In genomic region chr9:125890793-125891192, GRCh38 we compare ENCODE assay signal across 20 cellular contexts.
A peak's percentile ranks its signal among the peaks of the same experiment; 100 is the strongest.
DNase-seq lines count a peak whose midpoint lies in the region; ATAC-seq and TF ChIP-seq lines count a peak whose summit lies in the region.
"Had no signal": no experiment of that assay in that cellular context is flagged by ENCODE, and none has a peak within 500 bp of the region (broad histone marks: within the 10 kb centered on the region; RNA-seq: fewer than 3 reads in every experiment).

No MANE protein-coding gene starts in this region.

- intact Hi-C loops in right cardiac atrium (cut with DNase I) (no loop called here), heart left ventricle (cut with DNase I) (loop anchor here in 2 of 10 donors (5.0 kb wide), 1 partner anchor 143 kb away; the partner anchor contains the start of gene PBX3 (in 2 of the 2)), esophagus squamous epithelium (cut with DNase I) (no loop called here)

- H3K27ac ChIP-seq in right cardiac atrium (ENCODE audit: low read length) (no peak overlapping the region), heart left ventricle (peak overlapping the region in 6 of 12 donors; percentile 39 to 85 (median 75)), muscle layer of colon (ENCODE audit: low read depth, low read length) (peak overlapping the region; percentile 91), esophagus squamous epithelium (peak overlapping the region in 2 of 4 donors; percentile 61 to 70), RWPE1 (no peak overlapping the region)
- H3K27ac ChIP-seq: thyroid gland, WERI-Rb-1 had no signal

- H3K4me1 Mint-ChIP-seq in WTC11 = peaks cover 86% of the 10 kb centered on the region
- H3K4me1 Mint-ChIP-seq in type B pancreatic cell (ENCODE audit: unreplicated experiment) = peaks cover 57% of the 10 kb centered on the region

- H3K4me1 ChIP-seq in right cardiac atrium (ENCODE audit: control insufficient read depth, insufficient read depth, low read length) (no peaks in the 10 kb centered on the region), heart left ventricle (peaks cover 0 to 41% (median 18%) of the 10 kb centered on the region in 12 donors), muscle layer of colon (ENCODE audit: insufficient read depth, low read length) (peaks cover 66% of the 10 kb centered on the region), esophagus squamous epithelium (peaks cover 5 to 24% (median 8%) of the 10 kb centered on the region in 3 donors)

- H3K36me3 Mint-ChIP-seq in WTC11 = no peaks in the 10 kb centered on the region
- no peaks in the 10 kb centered on the region for H3K36me3 Mint-ChIP-seq in type B pancreatic cell
- H3K36me3 Mint-ChIP-seq: CD8-positive, alpha-beta memory T cell; memory B cell; stimulated activated memory B cell treated with anti-CD40 and anti-IgM and Interleukin-4, amounts not matched to agents 10 μg/mL and 1 μg/mL and 100 μg/mL, for 72 hours had no signal

- peak; percentile 30 to 71 for ATAC-seq in right cardiac atrium
- no peak for ATAC-seq in heart left ventricle
- no peak for ATAC-seq in WTC11
- ATAC-seq: stimulated activated memory B cell treated with anti-CD40 and anti-IgM and Interleukin-4, amounts not matched to agents 10 μg/mL and 1 μg/mL and 100 μg/mL, for 72 hours had no signal

- TF ChIP-seq CTCF in heart left ventricle (IDR thresholded peaks at IDR 0.05) (no peak), WTC11 (IDR thresholded peaks at IDR 0.05) (no peak), type B pancreatic cell (conservative IDR thresholded peaks at IDR 0.05) (no peak), esophagus squamous epithelium (IDR thresholded peaks at IDR 0.05) (no peak), RWPE1 (conservative IDR thresholded peaks at IDR 0.05; ENCODE audit: low read depth) (no peak)

- TF ChIP-seq POLR2A in heart left ventricle (IDR thresholded peaks at IDR 0.05) (no peak), esophagus squamous epithelium (IDR thresholded peaks at IDR 0.05) (no peak)

- POLR2A ChIA-PET in WTC11 (lab: Charles Lee) = no interaction called here
- POLR2A ChIA-PET in RWPE1 (lab: Yijun Ruan, JAX; ENCODE audit: low non-redundant PET) = no interaction called here

- H3K4me3 Mint-ChIP-seq in WTC11 (peak overlapping the region; percentile 87; the same call in 1 of the 2 replicates), type B pancreatic cell (peak overlapping the region; percentile 59)

- H3K9me3 Mint-ChIP-seq in WTC11 (no peaks in the 10 kb centered on the region), type B pancreatic cell (no peaks in the 10 kb centered on the region)
- H3K9me3 Mint-ChIP-seq: CD8-positive, alpha-beta memory T cell; memory B cell; stimulated activated memory B cell treated with anti-CD40 and anti-IgM and Interleukin-4, amounts not matched to agents 10 μg/mL and 1 μg/mL and 100 μg/mL, for 72 hours had no signal

- no peaks in the 10 kb centered on the region for H3K9me3 ChIP-seq in right cardiac atrium (ENCODE audit: control insufficient read depth, low read length)
- H3K9me3 ChIP-seq in heart left ventricle = no peaks in the 10 kb centered on the region
- H3K9me3 ChIP-seq in muscle layer of colon (ENCODE audit: low read length) = no peaks in the 10 kb centered on the region
- H3K9me3 ChIP-seq in esophagus squamous epithelium = no peaks in the 10 kb centered on the region
- H3K9me3 ChIP-seq: thyroid gland had no signal

- H3K27me3 ChIP-seq in right cardiac atrium (ENCODE audit: control insufficient read depth, insufficient read depth) (no peaks in the 10 kb centered on the region), heart left ventricle (peaks cover 0 to 6% (median 0%) of the 10 kb centered on the region in 9 donors), muscle layer of colon (ENCODE audit: control insufficient read depth in 1 of 2, insufficient read depth in 2 of 2, low read length in 2 of 2) (no peaks in the 10 kb centered on the region), esophagus squamous epithelium (no peaks in the 10 kb centered on the region)
- H3K27me3 ChIP-seq: thyroid gland had no signal

- WGBS in right cardiac atrium = 48% methylated on average over 1 of the region's 1 CpG
- WGBS in heart left ventricle, 4 donors = 56 to 74% (median 63%) methylated on average over 1 of the region's 1 CpG
- 63 to 65% methylated on average over 1 of the region's 1 CpG for WGBS in esophagus squamous epithelium, 2 donors

- H3K27me3 Mint-ChIP-seq in WTC11 (ENCODE audit: low read depth) = no peaks in the 10 kb centered on the region; the same call in 1 of the 2 replicates
- peaks cover 10% of the 10 kb centered on the region for H3K27me3 Mint-ChIP-seq in type B pancreatic cell
- H3K27me3 Mint-ChIP-seq: stimulated activated memory B cell treated with anti-CD40 and anti-IgM and Interleukin-4, amounts not matched to agents 10 μg/mL and 1 μg/mL and 100 μg/mL, for 72 hours had no signal

- H3K9ac ChIP-seq in muscle layer of colon (ENCODE audit: low read length) = no peak overlapping the region

- H3K27ac Mint-ChIP-seq in WTC11 = no peak overlapping the region
- no peak overlapping the region for H3K27ac Mint-ChIP-seq in type B pancreatic cell
- H3K27ac Mint-ChIP-seq: CD8-positive, alpha-beta memory T cell; memory B cell; stimulated activated memory B cell treated with anti-CD40 and anti-IgM and Interleukin-4, amounts not matched to agents 10 μg/mL and 1 μg/mL and 100 μg/mL, for 72 hours had no signal

- CTCF ChIA-PET in WTC11 (lab: Charles Lee) = no interaction called here
- CTCF ChIA-PET in RWPE1 (lab: Yijun Ruan, JAX) = no interaction called here

- no peak for DNase-seq in right cardiac atrium
- DNase-seq in heart left ventricle = no peak
- no peak for DNase-seq in WTC11 (ENCODE audit: low spot score)
- DNase-seq in type B pancreatic cell (ENCODE audit: extremely low spot score, unreplicated experiment) = no peak
- DNase-seq in esophagus squamous epithelium (lab: John Stamatoyannopoulos, UW) = no peak
- no peak for DNase-seq in RWPE1 (ENCODE audit: low spot score)
- DNase-seq in GM03348 (ENCODE audit: low spot score) = no peak
- DNase-seq: activated CD4-positive, alpha-beta T cell treated with anti-CD3 and anti-CD28 coated beads, Interleukin-2, amount 50 U/mL, for 48 hours; activated gamma-delta T cell treated with Interleukin-2 at 50 U/mL for 16 hours; anterior cingulate cortex; CD8-positive, alpha-beta memory T cell; hypothalamus; kidney; NCI-H2081; T-helper 2 cell; thyroid gland; WERI-Rb-1 had no signal

- no peak overlapping the region for H3K4me3 ChIP-seq in right cardiac atrium (ENCODE audit: low read length)
- H3K4me3 ChIP-seq in heart left ventricle = peak overlapping the region in 2 of 12 donors; percentile 59 to 68
- H3K4me3 ChIP-seq in muscle layer of colon (ENCODE audit: low read depth in 1 of 2, low read length in 2 of 2) = no peak overlapping the region
- no peak overlapping the region for H3K4me3 ChIP-seq in esophagus squamous epithelium

- no peaks in the 10 kb centered on the region for H3K36me3 ChIP-seq in heart left ventricle
- H3K36me3 ChIP-seq in muscle layer of colon (ENCODE audit: insufficient read depth, low read length) = no peaks in the 10 kb centered on the region
- H3K36me3 ChIP-seq in esophagus squamous epithelium = no peaks in the 10 kb centered on the region
- H3K36me3 ChIP-seq: thyroid gland, WERI-Rb-1 had no signal

TF ChIP-seq in WTC11, 78 proteins besides CTCF, POLR2A, EP300 and RAD21:
- TF ChIP-seq ELF4 (CRISPR knock-in tag; IDR thresholded peaks at IDR 0.05; ENCODE audit: low read depth) (no peak), SMAD3 (CRISPR knock-in tag; IDR thresholded peaks at IDR 0.05; ENCODE audit: borderline replicate concordance) (no peak), ZNF396 (CRISPR knock-in tag; IDR thresholded peaks at IDR 0.05; ENCODE audit: borderline replicate concordance) (no peak), IRF1 (CRISPR knock-in tag; IDR thresholded peaks at IDR 0.05) (no peak), USF1 (CRISPR knock-in tag; IDR thresholded peaks at IDR 0.05) (no peak)

Comparison
In these comparisons a context has a peak if more than half of its experiments do, and no peak if none do; other contexts are left out.
1. ATAC-seq: peak in right cardiac atrium (2 of 2); none in heart left ventricle (0 of 4) and WTC11 (single experiment).